In the genomic region with DNA sequence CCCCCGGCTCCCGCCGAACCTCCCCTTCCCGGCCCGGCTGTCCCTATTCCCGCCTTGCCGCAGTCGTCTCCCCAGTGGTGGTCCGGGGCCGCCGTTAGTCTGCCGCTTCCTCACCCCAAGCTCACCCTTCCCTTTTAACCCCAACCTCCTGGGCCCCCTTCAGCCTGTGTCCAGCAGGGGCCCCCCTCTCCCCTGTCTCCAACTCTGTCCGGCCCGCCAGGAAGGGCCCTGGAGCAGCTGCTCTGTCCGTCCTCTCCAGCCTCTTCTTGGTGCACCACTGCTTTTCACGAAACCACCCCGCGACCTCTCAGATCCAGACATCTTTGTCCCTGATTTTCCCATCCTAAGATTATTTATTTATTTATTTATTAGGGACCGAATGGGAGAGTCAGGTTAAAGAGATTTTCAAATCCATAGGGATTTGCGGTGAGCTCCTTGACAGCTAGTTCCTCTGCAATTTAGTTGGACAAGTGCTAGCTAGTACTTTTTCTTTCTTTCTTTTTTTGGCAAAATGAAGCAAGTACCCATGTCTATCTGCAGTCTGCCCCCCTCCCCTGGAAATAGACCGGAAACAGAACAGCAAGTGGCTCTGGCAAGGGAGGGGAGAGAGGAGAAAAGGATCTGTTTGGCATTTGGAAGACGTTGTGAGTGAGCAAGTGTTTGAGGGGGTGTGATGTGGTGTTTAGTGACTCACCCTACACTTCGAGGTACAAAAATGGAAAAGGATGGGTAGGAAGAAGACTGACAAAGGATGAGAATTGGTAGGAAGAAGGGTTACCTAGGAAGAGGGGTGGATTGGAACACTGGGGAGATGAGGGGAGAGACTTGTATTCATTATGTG, we compare ENCODE assay signal across 8 cellular contexts. TPM values are rescaled to one million over a fixed set of nuclear protein-coding genes. Genes with fewer than 3 reads are reported as not detected.
A peak's percentile ranks its signal among the peaks of the same experiment; 100 is the strongest.
DNase-seq lines count a peak whose midpoint lies in the region; ATAC-seq and TF ChIP-seq lines count a peak whose summit lies in the region.

No MANE protein-coding gene starts in this region.

- H3K4me1 ChIP-seq in OCI-LY3 (ENCODE audit: low read length) (peaks cover 40% of the 10 kb centered on the region), body of pancreas (peaks cover 40% of the 10 kb centered on the region), iPS-15b (ENCODE audit: control insufficient read depth, insufficient read depth, low read length) (peaks cover 4% of the 10 kb centered on the region)

- H3K27me3 ChIP-seq in OCI-LY3 (ENCODE audit: low read depth, low read length) = no peaks in the 10 kb centered on the region
- no peaks in the 10 kb centered on the region for H3K27me3 ChIP-seq in body of pancreas
- no peaks in the 10 kb centered on the region for H3K27me3 ChIP-seq in iPS-15b (ENCODE audit: control insufficient read depth, insufficient read depth, low read length)

- H3K36me3 ChIP-seq in OCI-LY3 (replicated peaks; ENCODE audit: low read depth, low read length) (peaks cover 12% of the 10 kb centered on the region), body of pancreas (replicated peaks in 1 of 2; ENCODE audit: insufficient read depth in 1 of 2, low read depth in 2 of 2) (peaks cover 0 to 8% of the 10 kb centered on the region in 2 donors), iPS-15b (ENCODE audit: control insufficient read depth, insufficient read depth, low read length) (no peaks in the 10 kb centered on the region)

- H3K4me3 ChIP-seq in OCI-LY3 (ENCODE audit: low read length) = peak overlapping the region; percentile 90
- peak overlapping the region; percentile 84 to 93 for H3K4me3 ChIP-seq in body of pancreas
- H3K4me3 ChIP-seq in iPS-15b (ENCODE audit: low read depth, low read length) = peak overlapping the region; percentile 93

- 0% methylated on average over 18 to 23 of the region's 23 CpGs for WGBS in body of pancreas, 2 donors

- peak overlapping the region; percentile 77 for H3K4me2 ChIP-seq in OCI-LY3 (ENCODE audit: low read length)

- intact Hi-C loops in body of pancreas (cut with DNase I) (no loop called here), sciatic nerve (cut with DNase I) (no loop called here)

- peak overlapping the region; percentile 49; the same call in 1 of the 2 replicates for H2AFZ ChIP-seq in OCI-LY3 (ENCODE audit: low read depth, low read length)

- H4K20me1 ChIP-seq in OCI-LY3 (ENCODE audit: insufficient read depth, low read length) = 0 out of 2 replicates have a peak, but pooled peaks cover 1% of the 10 kb centered on the region

- DNase-seq in DMS79 (lab: John Stamatoyannopoulos, UW) (peak; percentile 73), body of pancreas (peak; percentile 44 to 66 (median 56)), sciatic nerve (ENCODE audit: low spot score) (no peak), NCI-H2029 (lab: John Stamatoyannopoulos, UW) (no peak)

- ATAC-seq in GM19452 (IDR thresholded peaks at IDR 0.05; ENCODE audit: unreplicated experiment) (peak; percentile 34), HG03469 (IDR thresholded peaks at IDR 0.05; ENCODE audit: unreplicated experiment) (peak; percentile 8), body of pancreas (peak; percentile 52), sciatic nerve (peak; percentile 80)

- H3K9me3 ChIP-seq in OCI-LY3 (ENCODE audit: insufficient read depth, low read length) = no peaks in the 10 kb centered on the region
- no peaks in the 10 kb centered on the region for H3K9me3 ChIP-seq in body of pancreas
- no peaks in the 10 kb centered on the region for H3K9me3 ChIP-seq in iPS-15b (ENCODE audit: control insufficient read depth, insufficient read depth, low read length)

- peak; percentile 59 for TF ChIP-seq CTCF in OCI-LY3 (IDR thresholded peaks at IDR 0.05; ENCODE audit: low read depth, low read length)
- TF ChIP-seq CTCF in body of pancreas (IDR thresholded peaks at IDR 0.05) = peak in 4 of 7 experiments; percentile 4 to 37 (median 25)

- H3K27ac ChIP-seq in OCI-LY3 (ENCODE audit: low read length) (0 out of 2 replicates have a peak overlapping the region, but pooled peaks have one; percentile 18), body of pancreas (peak overlapping the region; percentile 66 to 93 (median 78))

- H3K9ac ChIP-seq in OCI-LY3 (ENCODE audit: low read length) (peak overlapping the region; percentile 76), iPS-15b (ENCODE audit: low read depth, low read length) (peak overlapping the region; percentile 65)

- peaks cover 62% of the 10 kb centered on the region for H3K79me2 ChIP-seq in OCI-LY3 (ENCODE audit: low read length)

- no peak for TF ChIP-seq POLR2A in body of pancreas (IDR thresholded peaks at IDR 0.05)

RNA-seq across cellular contexts. Expression of gene UBR7, which starts 0.6 kb away (rescaled TPM):
- total RNA-seq in body of pancreas (10 to 100 TPM in 1 of 2 donors, 1 to 10 TPM in 1; 4.9 to 17.4 TPM), sciatic nerve (18.7 TPM)

RNA-seq across cellular contexts. Expression of gene GON7, which starts 0.8 kb away (rescaled TPM):
- total RNA-seq in body of pancreas (10 to 100 TPM in 1 of 2 donors, 1 to 10 TPM in 1; 6.5 to 11.2 TPM), sciatic nerve (7.4 TPM)

RNA-seq across cellular contexts. Expression of gene LYSET, which starts 22.6 kb away (rescaled TPM):
- total RNA-seq in body of pancreas = 1 to 10 TPM in 1 of 2 donors, under 1 TPM in 1; 0.66 to 5.4 TPM
- 15.8 TPM for total RNA-seq in sciatic nerve

RNA-seq across cellular contexts. Expression of gene MOAP1, which starts 23.0 kb away (rescaled TPM):
- total RNA-seq in body of pancreas = 10 to 100 TPM; 10.2 to 17.9 TPM
- total RNA-seq in sciatic nerve = 22.9 TPM

Comparison
In these comparisons a context has a peak if more than half of its experiments do, and no peak if none do; other contexts are left out.
1. DNase-seq: peak in DMS79 (single experiment) and body of pancreas (4 of 4); none in sciatic nerve (single experiment) and NCI-H2029 (single experiment).
2. ATAC-seq: peak in every context shown above with its lines; median percentile 80 in sciatic nerve; 52 in body of pancreas; 34 in GM19452; 8 in HG03469.
3. Peak in every context shown above with its lines, with median percentiles within 50 percentile points of each other: H3K4me3 ChIP-seq.